15 cellular contexts compared by ENCODE assay signal in genomic region chr3:88195951-88196434, GRCh38. TPM values are rescaled to one million over a fixed set of nuclear protein-coding genes. Genes with fewer than 3 reads are reported as not detected.
DNase-seq lines count a peak whose midpoint lies in the region; ATAC-seq and TF ChIP-seq lines count a peak whose summit lies in the region.
"Had no signal": no experiment of that assay in that cellular context is flagged by ENCODE, and none has a peak within 500 bp of the region (broad histone marks: within the 10 kb centered on the region; RNA-seq: fewer than 3 reads in every experiment).

No MANE protein-coding gene starts in this region.

- H3K4me3 ChIP-seq in fibroblast of mammary gland (ENCODE audit: control insufficient read depth, low read depth, low read length), result no peak overlapping the region
- H3K4me3 ChIP-seq: hepatocyte, PC-9 had no signal

- no peaks in the 10 kb centered on the region for H3K9me3 Mint-ChIP-seq in activated CD8-positive, alpha-beta T cell treated with anti-CD3 and anti-CD28 coated beads, Interleukin-2, amount 10 ng/mL, durations not matched to agents 7 days and 5 days (ENCODE audit: insufficient read depth)
- H3K9me3 Mint-ChIP-seq: endodermal cell, nephron progenitor cell had no signal

- CTCF ChIA-PET in activated CD8-positive, alpha-beta T cell treated with anti-CD3 and anti-CD28 coated beads, Interleukin-2, amount 10 ng/mL, durations not matched to agents 7 days and 5 days (lab: Charles Lee), result no interaction called here

- H3K27me3 Mint-ChIP-seq in activated CD8-positive, alpha-beta T cell treated with anti-CD3 and anti-CD28 coated beads, Interleukin-2, amount 10 ng/mL, durations not matched to agents 7 days and 5 days (ENCODE audit: low read depth), result peaks cover 2% of the 10 kb centered on the region

- peak; percentile 64 for DNase-seq in activated CD4-positive, alpha-beta T cell treated with anti-CD3 and anti-CD28 coated beads for 48 hours
- no peak for DNase-seq in activated CD4-positive, alpha-beta T cell treated with anti-CD3 and anti-CD28 coated beads, Interleukin-2, amount 50 U/mL, for 4 hours
- DNase-seq in activated CD8-positive, alpha-beta T cell treated with anti-CD3 and anti-CD28 coated beads, Interleukin-2, amount 10 ng/mL, durations not matched to agents 7 days and 5 days, result peak; percentile 24
- DNase-seq in fibroblast of mammary gland (ENCODE audit: low read depth) (peak; percentile 56), NCI-H1930 (lab: John Stamatoyannopoulos, UW) (no peak), NCI-H446 (lab: John Stamatoyannopoulos, UW) (no peak), amygdala (lab: John Stamatoyannopoulos, UW) (no peak)
- peak; percentile 20 to 30 for DNase-seq in stimulated activated CD4-positive, alpha-beta T cell treated with anti-CD3 and anti-CD28 coated beads, Interleukin-4, amount 100 ng/mL, for 48 hours (ENCODE audit: low read depth in 2 of 2)
- DNase-seq: anterior cingulate cortex, endodermal cell, NCI-H2227 treated with DMSO at 0.1 percent for 48 hours, nephron progenitor cell, PC-9 had no signal

- TF ChIP-seq CTCF in fibroblast of mammary gland (conservative IDR thresholded peaks at IDR 0.05; ENCODE audit: control insufficient read depth, insufficient read depth, low read depth, low read length), result no peak

- POLR2A ChIA-PET in activated CD8-positive, alpha-beta T cell treated with anti-CD3 and anti-CD28 coated beads, Interleukin-2, amount 10 ng/mL, durations not matched to agents 7 days and 5 days (lab: Charles Lee), result interaction anchor here (1.3 kb wide), 1 partner anchor 47 kb away, joined by 3 read pairs; no protein-coding TSS in a partner anchor

- no peak overlapping the region for H3K27ac Mint-ChIP-seq in activated CD8-positive, alpha-beta T cell treated with anti-CD3 and anti-CD28 coated beads, Interleukin-2, amount 10 ng/mL, durations not matched to agents 7 days and 5 days
- H3K27ac Mint-ChIP-seq: endodermal cell, nephron progenitor cell had no signal

- no peak overlapping the region for H3K4me3 Mint-ChIP-seq in activated CD8-positive, alpha-beta T cell treated with anti-CD3 and anti-CD28 coated beads, Interleukin-2, amount 10 ng/mL, durations not matched to agents 7 days and 5 days
- H3K4me3 Mint-ChIP-seq: endodermal cell, nephron progenitor cell had no signal

- no peaks in the 10 kb centered on the region for H3K4me1 Mint-ChIP-seq in activated CD8-positive, alpha-beta T cell treated with anti-CD3 and anti-CD28 coated beads, Interleukin-2, amount 10 ng/mL, durations not matched to agents 7 days and 5 days (ENCODE audit: low read depth)
- H3K4me1 Mint-ChIP-seq: nephron progenitor cell had no signal

- ATAC-seq in activated CD8-positive, alpha-beta T cell treated with anti-CD3 and anti-CD28 coated beads, Interleukin-2, amount 10 ng/mL, durations not matched to agents 7 days and 5 days, result no peak
- ATAC-seq: sciatic nerve had no signal

- no peaks in the 10 kb centered on the region for H3K36me3 Mint-ChIP-seq in activated CD8-positive, alpha-beta T cell treated with anti-CD3 and anti-CD28 coated beads, Interleukin-2, amount 10 ng/mL, durations not matched to agents 7 days and 5 days (ENCODE audit: low read depth)

RNA-seq across cellular contexts. Expression of gene C3orf38, which starts 46.2 kb away (rescaled TPM):
- total RNA-seq in activated CD8-positive, alpha-beta T cell treated with anti-CD3 and anti-CD28 coated beads, Interleukin-2, amount 10 ng/mL, durations not matched to agents 7 days and 5 days, result 10 to 100 TPM; 28.0 to 28.8 TPM

Comparison
In these comparisons a context has a peak if more than half of its experiments do, and no peak if none do; other contexts are left out.
1. DNase-seq: peak in activated CD4-positive, alpha-beta T cell treated with anti-CD3 and anti-CD28 coated beads for 48 hours (single experiment), activated CD8-positive, alpha-beta T cell treated with anti-CD3 and anti-CD28 coated beads, Interleukin-2, amount 10 ng/mL, durations not matched to agents 7 days and 5 days (single experiment), fibroblast of mammary gland (single experiment) and stimulated activated CD4-positive, alpha-beta T cell treated with anti-CD3 and anti-CD28 coated beads, Interleukin-4, amount 100 ng/mL, for 48 hours (2 of 2); none in activated CD4-positive, alpha-beta T cell treated with anti-CD3 and anti-CD28 coated beads, Interleukin-2, amount 50 U/mL, for 4 hours (0 of 2), NCI-H1930 (0 of 2), NCI-H446 (0 of 2) and amygdala (0 of 56).